Comparison of ENCODE assay signal across 19 cellular contexts in the genomic region with DNA sequence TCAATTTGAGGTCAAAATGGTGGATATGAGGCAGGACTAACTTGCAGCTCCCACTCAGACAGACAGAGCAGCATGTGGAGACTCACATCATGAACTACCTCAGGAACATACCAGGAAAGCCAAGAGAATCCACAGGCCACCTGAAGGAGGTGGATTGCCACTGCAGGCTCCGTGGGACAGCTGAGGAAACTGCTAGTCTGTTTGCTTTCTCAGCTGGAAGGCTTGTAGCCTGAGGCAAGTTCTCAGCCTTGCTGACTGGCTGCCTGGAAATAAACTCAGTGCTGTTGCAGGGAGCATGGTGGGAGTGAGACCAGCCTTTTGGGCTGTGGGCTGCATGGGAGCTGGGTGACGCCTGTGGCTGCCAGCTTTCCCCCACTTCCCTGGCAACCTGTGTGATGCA.
DNase-seq lines count a peak whose midpoint lies in the region; ATAC-seq and TF ChIP-seq lines count a peak whose summit lies in the region.
"Had no signal": no experiment of that assay in that cellular context is flagged by ENCODE, and none has a peak within 500 bp of the region (broad histone marks: within the 10 kb centered on the region; RNA-seq: fewer than 3 reads in every experiment).

No MANE protein-coding gene starts in this region.

- peak; percentile 4 for DNase-seq in LNCaP clone FGC (ENCODE audit: low read depth)
- no peak for DNase-seq in WTC11 (ENCODE audit: low spot score)
- peak; percentile 6 for DNase-seq in mesendoderm
- DNase-seq in T-helper 17 cell = no peak
- no peak for DNase-seq in ecto neural progenitor cell (ENCODE audit: low spot score)
- DNase-seq: Calu3; CD4-positive, alpha-beta T cell; CD8-positive, alpha-beta memory T cell; DMS53; DMS79 treated with DMSO at 0.1 percent for 48 hours; GM23248; H7; HCEC 1CT had no signal

- 0 out of 2 replicates have a peak, but pooled peaks have one; percentile 5 for TF ChIP-seq CTCF in C4-2B (conservative IDR thresholded peaks at IDR 0.05)
- TF ChIP-seq CTCF in LNCaP clone FGC (IDR thresholded peaks at IDR 0.05; ENCODE audit: control insufficient read depth, extremely low read depth, insufficient read depth) = no peak
- TF ChIP-seq CTCF in WTC11 (IDR thresholded peaks at IDR 0.05) = no peak

- CTCF ChIA-PET in WTC11 (lab: Charles Lee) = no interaction called here

- POLR2A ChIA-PET in WTC11 (lab: Charles Lee) = no interaction called here

- H3K56ac ChIP-seq in mesendoderm (ENCODE audit: low read length) = no peak overlapping the region

- no peak overlapping the region for H3K23ac ChIP-seq in mesendoderm (ENCODE audit: low read length)

- no peaks in the 10 kb centered on the region for H3K9me3 ChIP-seq in T-helper 17 cell (ENCODE audit: control insufficient read depth, low read length, poor library complexity, severe bottlenecking)

- ATAC-seq in WTC11 (peak; percentile 26; the same call in 1 of the 2 replicates), T-helper 17 cell (no peak), HG02610 (IDR thresholded peaks at IDR 0.05; ENCODE audit: unreplicated experiment) (no peak)

- H3K4ac ChIP-seq in mesendoderm (ENCODE audit: low read depth, low read length) = no peak overlapping the region

- H4K5ac ChIP-seq in mesendoderm (ENCODE audit: low read length) = no peak overlapping the region

- no peak overlapping the region for H3K4me2 ChIP-seq in mesendoderm (ENCODE audit: low read length)
- H3K4me2 ChIP-seq: BLaER1 had no signal

- no peaks in the 10 kb centered on the region for H3K4me1 Mint-ChIP-seq in WTC11
- no peaks in the 10 kb centered on the region for H3K4me1 Mint-ChIP-seq in T-helper 17 cell
- H3K4me1 Mint-ChIP-seq: B cell; CD14-positive monocyte; CD8-positive, alpha-beta memory T cell had no signal

- H3K36me3 Mint-ChIP-seq in WTC11 (peaks cover 76% of the 10 kb centered on the region), T-helper 17 cell (ENCODE audit: low read depth) (no peaks in the 10 kb centered on the region)
- H3K36me3 Mint-ChIP-seq: CD14-positive monocyte; CD8-positive, alpha-beta memory T cell had no signal

- no peak overlapping the region for H3K18ac ChIP-seq in mesendoderm (ENCODE audit: low read length)

- no peak overlapping the region for H2BK120ac ChIP-seq in mesendoderm (ENCODE audit: low read depth, low read length)

- H3K27ac ChIP-seq in C4-2B (no peak overlapping the region), mesendoderm (ENCODE audit: low read depth, low read length) (no peak overlapping the region)
- H3K27ac ChIP-seq: 22Rv1, BLaER1, GM23248 had no signal

- no peaks in the 10 kb centered on the region for H3K27me3 ChIP-seq in mesendoderm (ENCODE audit: insufficient read depth, low read length, poor library complexity)
- H3K27me3 ChIP-seq: BLaER1 had no signal

- no peaks in the 10 kb centered on the region for H3K79me2 ChIP-seq in mesendoderm (ENCODE audit: control insufficient read depth, insufficient read depth, low read length)

- WGBS in mesendoderm (ENCODE audit: extremely low coverage, insufficient coverage, low lambda C conversion rate) = no CpG with 5 or more reads among the region's 2 CpGs

- no peak overlapping the region for H2BK15ac ChIP-seq in mesendoderm (replicated peaks; ENCODE audit: low read depth)

- H3K36me3 ChIP-seq in mesendoderm (ENCODE audit: control insufficient read depth, insufficient read depth, low read length) = no peaks in the 10 kb centered on the region
- H3K36me3 ChIP-seq: BLaER1 had no signal

- peaks cover 86% of the 10 kb centered on the region for H3K9me3 Mint-ChIP-seq in WTC11

- no peak overlapping the region for H3K27ac Mint-ChIP-seq in WTC11
- H3K27ac Mint-ChIP-seq in T-helper 17 cell = no peak overlapping the region
- H3K27ac Mint-ChIP-seq: B cell; CD14-positive monocyte; CD4-positive, alpha-beta T cell; CD8-positive, alpha-beta memory T cell had no signal

- no peaks in the 10 kb centered on the region for H3K79me1 ChIP-seq in mesendoderm (ENCODE audit: low read length)

- H3K27me3 Mint-ChIP-seq in WTC11 (ENCODE audit: low read depth) = peaks cover 10% of the 10 kb centered on the region
- H3K27me3 Mint-ChIP-seq in T-helper 17 cell = no peaks in the 10 kb centered on the region
- H3K27me3 Mint-ChIP-seq: B cell; CD4-positive, alpha-beta T cell had no signal

- H3K9ac ChIP-seq in mesendoderm (ENCODE audit: low read length) = no peak overlapping the region
- H3K9ac ChIP-seq: BLaER1, GM23248 had no signal

- H2AK5ac ChIP-seq in mesendoderm (ENCODE audit: low read length) = no peak overlapping the region

- H3K4me3 ChIP-seq in LNCaP clone FGC (ENCODE audit: low read depth, low read length) = no peak overlapping the region
- H3K4me3 ChIP-seq in mesendoderm (ENCODE audit: low read length) = no peak overlapping the region
- H3K4me3 ChIP-seq: BLaER1, GM23248 had no signal

- no peaks in the 10 kb centered on the region for H3K4me1 ChIP-seq in mesendoderm (ENCODE audit: control insufficient read depth, low read depth, low read length)
- H3K4me1 ChIP-seq: BLaER1 had no signal

- H3K4me3 Mint-ChIP-seq in WTC11 (no peak overlapping the region), T-helper 17 cell (no peak overlapping the region)
- H3K4me3 Mint-ChIP-seq: B cell; CD14-positive monocyte; CD4-positive, alpha-beta T cell; CD8-positive, alpha-beta memory T cell had no signal

- no peak overlapping the region for H2BK5ac ChIP-seq in mesendoderm (ENCODE audit: low read length)

- no peak overlapping the region for H4K8ac ChIP-seq in mesendoderm (ENCODE audit: low read depth, low read length)

TF ChIP-seq in WTC11, 78 proteins besides CTCF, POLR2A, EP300 and RAD21 (continues in another document):
- TF ChIP-seq ZNF232 (CRISPR knock-in tag; IDR thresholded peaks at IDR 0.05) (no peak), FOXK1 (CRISPR knock-in tag; IDR thresholded peaks at IDR 0.05) (no peak), JUN (CRISPR knock-in tag; IDR thresholded peaks at IDR 0.05) (no peak), ELF4 (CRISPR knock-in tag; IDR thresholded peaks at IDR 0.05; ENCODE audit: low read depth) (no peak)
- TF ChIP-seq, protein P1, sequence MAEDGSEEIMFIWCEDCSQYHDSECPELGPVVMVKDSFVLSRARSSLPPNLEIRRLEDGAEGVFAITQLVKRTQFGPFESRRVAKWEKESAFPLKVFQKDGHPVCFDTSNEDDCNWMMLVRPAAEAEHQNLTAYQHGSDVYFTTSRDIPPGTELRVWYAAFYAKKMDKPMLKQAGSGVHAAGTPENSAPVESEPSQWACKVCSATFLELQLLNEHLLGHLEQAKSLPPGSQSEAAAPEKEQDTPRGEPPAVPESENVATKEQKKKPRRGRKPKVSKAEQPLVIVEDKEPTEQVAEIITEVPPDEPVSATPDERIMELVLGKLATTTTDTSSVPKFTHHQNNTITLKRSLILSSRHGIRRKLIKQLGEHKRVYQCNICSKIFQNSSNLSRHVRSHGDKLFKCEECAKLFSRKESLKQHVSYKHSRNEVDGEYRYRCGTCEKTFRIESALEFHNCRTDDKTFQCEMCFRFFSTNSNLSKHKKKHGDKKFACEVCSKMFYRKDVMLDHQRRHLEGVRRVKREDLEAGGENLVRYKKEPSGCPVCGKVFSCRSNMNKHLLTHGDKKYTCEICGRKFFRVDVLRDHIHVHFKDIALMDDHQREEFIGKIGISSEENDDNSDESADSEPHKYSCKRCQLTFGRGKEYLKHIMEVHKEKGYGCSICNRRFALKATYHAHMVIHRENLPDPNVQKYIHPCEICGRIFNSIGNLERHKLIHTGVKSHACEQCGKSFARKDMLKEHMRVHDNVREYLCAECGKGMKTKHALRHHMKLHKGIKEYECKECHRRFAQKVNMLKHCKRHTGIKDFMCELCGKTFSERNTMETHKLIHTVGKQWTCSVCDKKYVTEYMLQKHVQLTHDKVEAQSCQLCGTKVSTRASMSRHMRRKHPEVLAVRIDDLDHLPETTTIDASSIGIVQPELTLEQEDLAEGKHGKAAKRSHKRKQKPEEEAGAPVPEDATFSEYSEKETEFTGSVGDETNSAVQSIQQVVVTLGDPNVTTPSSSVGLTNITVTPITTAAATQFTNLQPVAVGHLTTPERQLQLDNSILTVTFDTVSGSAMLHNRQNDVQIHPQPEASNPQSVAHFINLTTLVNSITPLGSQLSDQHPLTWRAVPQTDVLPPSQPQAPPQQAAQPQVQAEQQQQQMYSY (CRISPR knock-in tag; IDR thresholded peaks at IDR 0.05) = no peak
- TF ChIP-seq, protein P2, sequence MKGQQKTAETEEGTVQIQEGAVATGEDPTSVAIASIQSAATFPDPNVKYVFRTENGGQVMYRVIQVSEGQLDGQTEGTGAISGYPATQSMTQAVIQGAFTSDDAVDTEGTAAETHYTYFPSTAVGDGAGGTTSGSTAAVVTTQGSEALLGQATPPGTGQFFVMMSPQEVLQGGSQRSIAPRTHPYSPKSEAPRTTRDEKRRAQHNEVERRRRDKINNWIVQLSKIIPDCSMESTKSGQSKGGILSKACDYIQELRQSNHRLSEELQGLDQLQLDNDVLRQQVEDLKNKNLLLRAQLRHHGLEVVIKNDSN (CRISPR knock-in tag; IDR thresholded peaks at IDR 0.05) = no peak
- TF ChIP-seq, protein P3, sequence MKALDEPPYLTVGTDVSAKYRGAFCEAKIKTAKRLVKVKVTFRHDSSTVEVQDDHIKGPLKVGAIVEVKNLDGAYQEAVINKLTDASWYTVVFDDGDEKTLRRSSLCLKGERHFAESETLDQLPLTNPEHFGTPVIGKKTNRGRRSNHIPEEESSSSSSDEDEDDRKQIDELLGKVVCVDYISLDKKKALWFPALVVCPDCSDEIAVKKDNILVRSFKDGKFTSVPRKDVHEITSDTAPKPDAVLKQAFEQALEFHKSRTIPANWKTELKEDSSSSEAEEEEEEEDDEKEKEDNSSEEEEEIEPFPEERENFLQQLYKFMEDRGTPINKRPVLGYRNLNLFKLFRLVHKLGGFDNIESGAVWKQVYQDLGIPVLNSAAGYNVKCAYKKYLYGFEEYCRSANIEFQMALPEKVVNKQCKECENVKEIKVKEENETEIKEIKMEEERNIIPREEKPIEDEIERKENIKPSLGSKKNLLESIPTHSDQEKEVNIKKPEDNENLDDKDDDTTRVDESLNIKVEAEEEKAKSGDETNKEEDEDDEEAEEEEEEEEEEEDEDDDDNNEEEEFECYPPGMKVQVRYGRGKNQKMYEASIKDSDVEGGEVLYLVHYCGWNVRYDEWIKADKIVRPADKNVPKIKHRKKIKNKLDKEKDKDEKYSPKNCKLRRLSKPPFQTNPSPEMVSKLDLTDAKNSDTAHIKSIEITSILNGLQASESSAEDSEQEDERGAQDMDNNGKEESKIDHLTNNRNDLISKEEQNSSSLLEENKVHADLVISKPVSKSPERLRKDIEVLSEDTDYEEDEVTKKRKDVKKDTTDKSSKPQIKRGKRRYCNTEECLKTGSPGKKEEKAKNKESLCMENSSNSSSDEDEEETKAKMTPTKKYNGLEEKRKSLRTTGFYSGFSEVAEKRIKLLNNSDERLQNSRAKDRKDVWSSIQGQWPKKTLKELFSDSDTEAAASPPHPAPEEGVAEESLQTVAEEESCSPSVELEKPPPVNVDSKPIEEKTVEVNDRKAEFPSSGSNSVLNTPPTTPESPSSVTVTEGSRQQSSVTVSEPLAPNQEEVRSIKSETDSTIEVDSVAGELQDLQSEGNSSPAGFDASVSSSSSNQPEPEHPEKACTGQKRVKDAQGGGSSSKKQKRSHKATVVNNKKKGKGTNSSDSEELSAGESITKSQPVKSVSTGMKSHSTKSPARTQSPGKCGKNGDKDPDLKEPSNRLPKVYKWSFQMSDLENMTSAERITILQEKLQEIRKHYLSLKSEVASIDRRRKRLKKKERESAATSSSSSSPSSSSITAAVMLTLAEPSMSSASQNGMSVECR (CRISPR knock-in tag; IDR thresholded peaks at IDR 0.05; ENCODE audit: borderline replicate concordance) = no peak

Comparison
In these comparisons a context has a peak if more than half of its experiments do, and no peak if none do; other contexts are left out.
1. DNase-seq: peak in LNCaP clone FGC (single experiment) and mesendoderm (single experiment); none in WTC11 (single experiment), T-helper 17 cell (0 of 3) and ecto neural progenitor cell (single experiment).